8 cellular contexts compared by ENCODE assay signal in genomic region chrX:132216806-132217202, GRCh38. TPM values are rescaled to one million over a fixed set of nuclear protein-coding genes. Genes with fewer than 3 reads are reported as not detected.
DNase-seq lines count a peak whose midpoint lies in the region; ATAC-seq and TF ChIP-seq lines count a peak whose summit lies in the region.

No MANE protein-coding gene starts in this region.

- H4K20me1 ChIP-seq in Loucy (ENCODE audit: insufficient read depth, low read length, poor library complexity, severe bottlenecking), result peaks cover 15% of the 10 kb centered on the region

- no peaks in the 10 kb centered on the region for H3K9me3 ChIP-seq in Loucy (ENCODE audit: insufficient read depth, low read depth, low read length)
- no peaks in the 10 kb centered on the region for H3K9me3 ChIP-seq in ascending aorta

- H3K27me3 ChIP-seq in ACC112 (ENCODE audit: insufficient read depth, low read length) (no peaks in the 10 kb centered on the region), Loucy (ENCODE audit: insufficient read depth, low read length, poor library complexity, severe bottlenecking) (no peaks in the 10 kb centered on the region), ascending aorta (no peaks in the 10 kb centered on the region)

- intact Hi-C loops in ascending aorta (cut with DNase I), result loop anchor here (5.0 to 10.0 kb wide), 3 partner anchors 195 to 1315 kb away; partner anchors contain the start of genes ENOX2, MBNL3 and STK26

- peaks cover 29% of the 10 kb centered on the region for H3K79me2 ChIP-seq in ACC112 (ENCODE audit: control insufficient read depth, insufficient read depth, low read length, unreplicated experiment)
- H3K79me2 ChIP-seq in Loucy (ENCODE audit: insufficient read depth, low read length), result peaks cover 46% of the 10 kb centered on the region

- H3K9ac ChIP-seq in Loucy (ENCODE audit: low read depth, low read length, poor library complexity, severe bottlenecking), result peak overlapping the region; percentile 90

- H3K4me3 ChIP-seq in ACC112 (ENCODE audit: low read depth, low read length) (peak overlapping the region; percentile 85), Loucy (ENCODE audit: low read length, poor library complexity, severe bottlenecking) (peak overlapping the region; percentile 84), ascending aorta (peak overlapping the region; percentile 63 to 69)

- H3K9me2 ChIP-seq in Loucy (replicated peaks; ENCODE audit: low read depth, low read length), result no peaks in the 10 kb centered on the region

- TF ChIP-seq CTCF in Loucy (conservative IDR thresholded peaks at IDR 0.05; ENCODE audit: low read length) (no peak), ascending aorta (IDR thresholded peaks at IDR 0.05) (no peak)

- peak overlapping the region; percentile 70 for H3K4me2 ChIP-seq in Loucy (ENCODE audit: low read depth, low read length, poor library complexity, severe bottlenecking)

- H3F3A ChIP-seq in Loucy (ENCODE audit: low read depth), result no peaks in the 10 kb centered on the region

- ATAC-seq in GM19043 (IDR thresholded peaks at IDR 0.05; ENCODE audit: low read depth, unreplicated experiment), result peak; percentile 5

- H3K4me1 ChIP-seq in ACC112 (ENCODE audit: control insufficient read depth, insufficient read depth, low read length, unreplicated experiment) (peaks cover 6% of the 10 kb centered on the region), Loucy (ENCODE audit: insufficient read depth, low read length, poor library complexity, severe bottlenecking) (peaks cover 26% of the 10 kb centered on the region), ascending aorta (peaks cover 0 to 6% of the 10 kb centered on the region in 2 donors)

- H2AFZ ChIP-seq in ACC112 (ENCODE audit: low read length, unreplicated experiment) (peak overlapping the region; percentile 91), Loucy (ENCODE audit: low read length) (peak overlapping the region; percentile 42; the same call in 1 of the 2 replicates)

- H3K27ac ChIP-seq in ACC112 (ENCODE audit: low read depth, low read length) (peak overlapping the region; percentile 79), ascending aorta (peak overlapping the region; percentile 91 to 96), temporal lobe (ENCODE audit: low read depth, low read length) (peak overlapping the region; percentile 7)

- H3K36me3 ChIP-seq in ACC112 (ENCODE audit: insufficient read depth, low read length) (0 out of 2 replicates have a peak, but pooled peaks cover 3% of the 10 kb centered on the region), Loucy (ENCODE audit: insufficient read depth, low read length) (no peaks in the 10 kb centered on the region), ascending aorta (peaks cover 0 to 5% of the 10 kb centered on the region in 2 donors)

- no peak for DNase-seq in ascending aorta (ENCODE audit: low spot score in 2 of 2)
- DNase-seq in kidney tubule cell (ENCODE audit: low spot score), result peak; percentile 51
- no peak for DNase-seq in NCI-H146 treated with DMSO at 0.1 percent for 48 hours (lab: John Stamatoyannopoulos, UW; ENCODE audit: unreplicated experiment)
- DNase-seq in hepatic stellate cell (ENCODE audit: low spot score), result no peak

RNA-seq across cellular contexts. Expression of gene RAP2C, which starts 2.4 kb away (rescaled TPM):
- total RNA-seq in ascending aorta, result 3.4 TPM
- 12.8 TPM for total RNA-seq in temporal lobe

Comparison
In these comparisons a context has a peak if more than half of its experiments do, and no peak if none do; other contexts are left out.
1. H3K27ac ChIP-seq: peak in every context shown above with its lines; median percentile 94 in ascending aorta; 79 in ACC112; 7 in temporal lobe.